Comparison of ENCODE assay signal across 1 cellular context in the genomic region with DNA sequence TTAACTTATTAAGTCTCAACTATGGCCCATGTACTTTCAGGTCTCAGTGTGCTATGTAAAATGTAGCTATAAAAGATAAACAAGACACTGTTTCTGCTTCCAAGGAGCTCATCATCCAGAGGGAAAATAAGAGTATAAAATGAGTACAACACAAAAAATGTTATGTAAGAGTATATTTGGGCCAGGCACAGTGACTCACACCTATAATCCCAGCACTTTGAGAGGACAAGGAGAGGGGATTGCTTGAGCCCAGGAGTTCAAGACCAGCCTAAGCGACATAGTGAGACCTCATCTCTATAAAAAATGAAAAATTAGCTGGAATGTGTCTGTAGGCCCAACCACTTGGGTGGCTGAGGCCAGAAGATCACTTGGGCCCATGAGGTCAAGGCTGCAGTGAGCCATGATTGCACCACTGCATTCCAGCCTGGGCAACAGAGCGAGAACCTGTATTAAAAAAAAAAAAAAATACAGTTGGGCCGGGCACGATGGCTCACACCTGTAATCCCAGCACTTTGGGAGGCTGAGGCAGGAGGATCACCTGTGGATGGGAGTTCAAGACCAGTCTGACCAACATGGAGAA.
TF ChIP-seq lines count a peak whose summit lies in the region.

No MANE protein-coding gene starts in this region.

TF ChIP-seq in HepG2, 621 proteins besides CTCF, POLR2A, EP300 and RAD21 (continued from another document):
- TF ChIP-seq, protein P1, sequence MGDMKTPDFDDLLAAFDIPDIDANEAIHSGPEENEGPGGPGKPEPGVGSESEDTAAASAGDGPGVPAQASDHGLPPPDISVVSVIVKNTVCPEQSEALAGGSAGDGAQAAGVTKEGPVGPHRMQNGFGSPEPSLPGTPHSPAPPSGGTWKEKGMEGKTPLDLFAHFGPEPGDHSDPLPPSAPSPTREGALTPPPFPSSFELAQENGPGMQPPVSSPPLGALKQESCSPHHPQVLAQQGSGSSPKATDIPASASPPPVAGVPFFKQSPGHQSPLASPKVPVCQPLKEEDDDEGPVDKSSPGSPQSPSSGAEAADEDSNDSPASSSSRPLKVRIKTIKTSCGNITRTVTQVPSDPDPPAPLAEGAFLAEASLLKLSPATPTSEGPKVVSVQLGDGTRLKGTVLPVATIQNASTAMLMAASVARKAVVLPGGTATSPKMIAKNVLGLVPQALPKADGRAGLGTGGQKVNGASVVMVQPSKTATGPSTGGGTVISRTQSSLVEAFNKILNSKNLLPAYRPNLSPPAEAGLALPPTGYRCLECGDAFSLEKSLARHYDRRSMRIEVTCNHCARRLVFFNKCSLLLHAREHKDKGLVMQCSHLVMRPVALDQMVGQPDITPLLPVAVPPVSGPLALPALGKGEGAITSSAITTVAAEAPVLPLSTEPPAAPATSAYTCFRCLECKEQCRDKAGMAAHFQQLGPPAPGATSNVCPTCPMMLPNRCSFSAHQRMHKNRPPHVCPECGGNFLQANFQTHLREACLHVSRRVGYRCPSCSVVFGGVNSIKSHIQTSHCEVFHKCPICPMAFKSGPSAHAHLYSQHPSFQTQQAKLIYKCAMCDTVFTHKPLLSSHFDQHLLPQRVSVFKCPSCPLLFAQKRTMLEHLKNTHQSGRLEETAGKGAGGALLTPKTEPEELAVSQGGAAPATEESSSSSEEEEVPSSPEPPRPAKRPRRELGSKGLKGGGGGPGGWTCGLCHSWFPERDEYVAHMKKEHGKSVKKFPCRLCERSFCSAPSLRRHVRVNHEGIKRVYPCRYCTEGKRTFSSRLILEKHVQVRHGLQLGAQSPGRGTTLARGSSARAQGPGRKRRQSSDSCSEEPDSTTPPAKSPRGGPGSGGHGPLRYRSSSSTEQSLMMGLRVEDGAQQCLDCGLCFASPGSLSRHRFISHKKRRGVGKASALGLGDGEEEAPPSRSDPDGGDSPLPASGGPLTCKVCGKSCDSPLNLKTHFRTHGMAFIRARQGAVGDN (CRISPR knock-in tag; IDR thresholded peaks at IDR 0.05) = no peak
- TF ChIP-seq MTA3 (CRISPR knock-in tag; IDR thresholded peaks at IDR 0.05) (no peak), ZBTB38 (CRISPR knock-in tag; IDR thresholded peaks at IDR 0.05) (no peak), SYNCRIP (IDR thresholded peaks at IDR 0.05; ENCODE audit: insufficient read depth, low read depth, low read length) (no peak), NFATC3 (CRISPR knock-in tag; IDR thresholded peaks at IDR 0.05) (no peak), ZNF33A (CRISPR knock-in tag; IDR thresholded peaks at IDR 0.05; ENCODE audit: borderline replicate concordance) (no peak), POGZ (CRISPR knock-in tag; IDR thresholded peaks at IDR 0.05) (no peak), PLRG1 (conservative IDR thresholded peaks at IDR 0.05) (no peak), MIXL1 (CRISPR knock-in tag; IDR thresholded peaks at IDR 0.05) (no peak), CEBPG (CRISPR knock-in tag; IDR thresholded peaks at IDR 0.05) (peak; percentile 14; the same call in 1 of the 2 replicates), ZBTB8A (CRISPR knock-in tag; IDR thresholded peaks at IDR 0.05; ENCODE audit: borderline replicate concordance, low read depth) (no peak), SOX13 (IDR thresholded peaks at IDR 0.05) (no peak), SOX13 (CRISPR knock-in tag; conservative IDR thresholded peaks at IDR 0.05 in 1 of 2, IDR thresholded peaks at IDR 0.05 in 1 of 2) (no peak), SMARCC2 (IDR thresholded peaks at IDR 0.05) (no peak), PRPF4 (IDR thresholded peaks at IDR 0.05; ENCODE audit: low read depth, low read length, poor library complexity, severe bottlenecking) (no peak), HNF4A (CRISPR knock-in tag; IDR thresholded peaks at IDR 0.05) (0 out of 2 replicates have a peak, but pooled peaks have one; percentile 41), KDM6A (CRISPR knock-in tag; IDR thresholded peaks at IDR 0.05; ENCODE audit: low read depth) (no peak), HMG20A (CRISPR knock-in tag; IDR thresholded peaks at IDR 0.05; ENCODE audit: borderline replicate concordance) (no peak), RARA (CRISPR knock-in tag; IDR thresholded peaks at IDR 0.05) (peak; percentile 26; the same call in 1 of the 2 replicates), ZNF709 (CRISPR knock-in tag; IDR thresholded peaks at IDR 0.05) (no peak), TCF12 (IDR thresholded peaks at IDR 0.05) (no peak), TCF12 (CRISPR knock-in tag; IDR thresholded peaks at IDR 0.05) (no peak), TRIM24 (CRISPR knock-in tag; IDR thresholded peaks at IDR 0.05) (no peak), SSRP1 (CRISPR knock-in tag; IDR thresholded peaks at IDR 0.05) (no peak), TEAD3 (CRISPR knock-in tag; optimal IDR thresholded peaks at IDR 0.05; ENCODE audit: borderline replicate concordance) (peak; percentile 46), ZSCAN9 (CRISPR knock-in tag; IDR thresholded peaks at IDR 0.05; ENCODE audit: borderline replicate concordance) (no peak), ZNF333 (CRISPR knock-in tag; IDR thresholded peaks at IDR 0.05; ENCODE audit: borderline replicate concordance) (no peak), ZNF619 (CRISPR knock-in tag; IDR thresholded peaks at IDR 0.05) (no peak), U2AF1 (optimal IDR thresholded peaks at IDR 0.05; ENCODE audit: low read depth, low read length) (no peak), ZNF337 (CRISPR knock-in tag; IDR thresholded peaks at IDR 0.05; ENCODE audit: borderline replicate concordance, low read depth) (no peak), ZNF367 (CRISPR knock-in tag; IDR thresholded peaks at IDR 0.05; ENCODE audit: borderline replicate concordance) (no peak), ZNF780A (CRISPR knock-in tag; IDR thresholded peaks at IDR 0.05) (no peak), FOXJ3 (CRISPR knock-in tag; IDR thresholded peaks at IDR 0.05; ENCODE audit: borderline replicate concordance) (no peak), HMG20B (CRISPR knock-in tag; conservative IDR thresholded peaks at IDR 0.05) (no peak), NR2F6 (IDR thresholded peaks at IDR 0.05) (no peak), NR2F6 (CRISPR knock-in tag; IDR thresholded peaks at IDR 0.05) (peak; percentile 52), TEAD2 (CRISPR knock-in tag; IDR thresholded peaks at IDR 0.05) (no peak), ZNF282 (IDR thresholded peaks at IDR 0.05; ENCODE audit: partially characterized antibody) (no peak), KLF13 (CRISPR knock-in tag; IDR thresholded peaks at IDR 0.05) (no peak), NFYB (CRISPR knock-in tag; IDR thresholded peaks at IDR 0.05) (no peak), EHMT2 (IDR thresholded peaks at IDR 0.05; ENCODE audit: borderline replicate concordance, low read depth, low read length) (no peak), HOXA3 (CRISPR knock-in tag; IDR thresholded peaks at IDR 0.05) (no peak), ZNF660 (CRISPR knock-in tag; IDR thresholded peaks at IDR 0.05; ENCODE audit: borderline replicate concordance, low read depth) (no peak), CENPT (CRISPR knock-in tag; IDR thresholded peaks at IDR 0.05; ENCODE audit: low read depth) (no peak), ZNF879 (CRISPR knock-in tag; IDR thresholded peaks at IDR 0.05) (no peak), CHCHD3 (CRISPR knock-in tag; IDR thresholded peaks at IDR 0.05) (no peak), ZNF782 (CRISPR knock-in tag; IDR thresholded peaks at IDR 0.05; ENCODE audit: borderline replicate concordance) (no peak), TARDBP (CRISPR knock-in tag; IDR thresholded peaks at IDR 0.05) (no peak), ZNF468 (CRISPR knock-in tag; IDR thresholded peaks at IDR 0.05) (no peak), NR2F1 (CRISPR knock-in tag; IDR thresholded peaks at IDR 0.05) (peak in 1 of 2 experiments; percentile 66; a peak in 2 of 4 replicates), ZNF121 (CRISPR knock-in tag; IDR thresholded peaks at IDR 0.05) (peak; percentile 30; the same call in 1 of the 2 replicates)
- TF ChIP-seq, protein P2, sequence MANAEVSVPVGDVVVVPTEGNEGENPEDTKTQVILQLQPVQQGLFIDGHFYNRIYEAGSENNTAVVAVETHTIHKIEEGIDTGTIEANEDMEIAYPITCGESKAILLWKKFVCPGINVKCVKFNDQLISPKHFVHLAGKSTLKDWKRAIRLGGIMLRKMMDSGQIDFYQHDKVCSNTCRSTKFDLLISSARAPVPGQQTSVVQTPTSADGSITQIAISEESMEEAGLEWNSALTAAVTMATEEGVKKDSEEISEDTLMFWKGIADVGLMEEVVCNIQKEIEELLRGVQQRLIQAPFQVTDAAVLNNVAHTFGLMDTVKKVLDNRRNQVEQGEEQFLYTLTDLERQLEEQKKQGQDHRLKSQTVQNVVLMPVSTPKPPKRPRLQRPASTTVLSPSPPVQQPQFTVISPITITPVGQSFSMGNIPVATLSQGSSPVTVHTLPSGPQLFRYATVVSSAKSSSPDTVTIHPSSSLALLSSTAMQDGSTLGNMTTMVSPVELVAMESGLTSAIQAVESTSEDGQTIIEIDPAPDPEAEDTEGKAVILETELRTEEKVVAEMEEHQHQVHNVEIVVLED (CRISPR knock-in tag; IDR thresholded peaks at IDR 0.05; ENCODE audit: borderline replicate concordance) = no peak
- TF ChIP-seq, protein P3, sequence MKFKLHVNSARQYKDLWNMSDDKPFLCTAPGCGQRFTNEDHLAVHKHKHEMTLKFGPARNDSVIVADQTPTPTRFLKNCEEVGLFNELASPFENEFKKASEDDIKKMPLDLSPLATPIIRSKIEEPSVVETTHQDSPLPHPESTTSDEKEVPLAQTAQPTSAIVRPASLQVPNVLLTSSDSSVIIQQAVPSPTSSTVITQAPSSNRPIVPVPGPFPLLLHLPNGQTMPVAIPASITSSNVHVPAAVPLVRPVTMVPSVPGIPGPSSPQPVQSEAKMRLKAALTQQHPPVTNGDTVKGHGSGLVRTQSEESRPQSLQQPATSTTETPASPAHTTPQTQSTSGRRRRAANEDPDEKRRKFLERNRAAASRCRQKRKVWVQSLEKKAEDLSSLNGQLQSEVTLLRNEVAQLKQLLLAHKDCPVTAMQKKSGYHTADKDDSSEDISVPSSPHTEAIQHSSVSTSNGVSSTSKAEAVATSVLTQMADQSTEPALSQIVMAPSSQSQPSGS (CRISPR knock-in tag; IDR thresholded peaks at IDR 0.05) = no peak
- TF ChIP-seq, protein P4, sequence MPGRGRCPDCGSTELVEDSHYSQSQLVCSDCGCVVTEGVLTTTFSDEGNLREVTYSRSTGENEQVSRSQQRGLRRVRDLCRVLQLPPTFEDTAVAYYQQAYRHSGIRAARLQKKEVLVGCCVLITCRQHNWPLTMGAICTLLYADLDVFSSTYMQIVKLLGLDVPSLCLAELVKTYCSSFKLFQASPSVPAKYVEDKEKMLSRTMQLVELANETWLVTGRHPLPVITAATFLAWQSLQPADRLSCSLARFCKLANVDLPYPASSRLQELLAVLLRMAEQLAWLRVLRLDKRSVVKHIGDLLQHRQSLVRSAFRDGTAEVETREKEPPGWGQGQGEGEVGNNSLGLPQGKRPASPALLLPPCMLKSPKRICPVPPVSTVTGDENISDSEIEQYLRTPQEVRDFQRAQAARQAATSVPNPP (CRISPR knock-in tag; IDR thresholded peaks at IDR 0.05) = no peak
- TF ChIP-seq, protein P5, sequence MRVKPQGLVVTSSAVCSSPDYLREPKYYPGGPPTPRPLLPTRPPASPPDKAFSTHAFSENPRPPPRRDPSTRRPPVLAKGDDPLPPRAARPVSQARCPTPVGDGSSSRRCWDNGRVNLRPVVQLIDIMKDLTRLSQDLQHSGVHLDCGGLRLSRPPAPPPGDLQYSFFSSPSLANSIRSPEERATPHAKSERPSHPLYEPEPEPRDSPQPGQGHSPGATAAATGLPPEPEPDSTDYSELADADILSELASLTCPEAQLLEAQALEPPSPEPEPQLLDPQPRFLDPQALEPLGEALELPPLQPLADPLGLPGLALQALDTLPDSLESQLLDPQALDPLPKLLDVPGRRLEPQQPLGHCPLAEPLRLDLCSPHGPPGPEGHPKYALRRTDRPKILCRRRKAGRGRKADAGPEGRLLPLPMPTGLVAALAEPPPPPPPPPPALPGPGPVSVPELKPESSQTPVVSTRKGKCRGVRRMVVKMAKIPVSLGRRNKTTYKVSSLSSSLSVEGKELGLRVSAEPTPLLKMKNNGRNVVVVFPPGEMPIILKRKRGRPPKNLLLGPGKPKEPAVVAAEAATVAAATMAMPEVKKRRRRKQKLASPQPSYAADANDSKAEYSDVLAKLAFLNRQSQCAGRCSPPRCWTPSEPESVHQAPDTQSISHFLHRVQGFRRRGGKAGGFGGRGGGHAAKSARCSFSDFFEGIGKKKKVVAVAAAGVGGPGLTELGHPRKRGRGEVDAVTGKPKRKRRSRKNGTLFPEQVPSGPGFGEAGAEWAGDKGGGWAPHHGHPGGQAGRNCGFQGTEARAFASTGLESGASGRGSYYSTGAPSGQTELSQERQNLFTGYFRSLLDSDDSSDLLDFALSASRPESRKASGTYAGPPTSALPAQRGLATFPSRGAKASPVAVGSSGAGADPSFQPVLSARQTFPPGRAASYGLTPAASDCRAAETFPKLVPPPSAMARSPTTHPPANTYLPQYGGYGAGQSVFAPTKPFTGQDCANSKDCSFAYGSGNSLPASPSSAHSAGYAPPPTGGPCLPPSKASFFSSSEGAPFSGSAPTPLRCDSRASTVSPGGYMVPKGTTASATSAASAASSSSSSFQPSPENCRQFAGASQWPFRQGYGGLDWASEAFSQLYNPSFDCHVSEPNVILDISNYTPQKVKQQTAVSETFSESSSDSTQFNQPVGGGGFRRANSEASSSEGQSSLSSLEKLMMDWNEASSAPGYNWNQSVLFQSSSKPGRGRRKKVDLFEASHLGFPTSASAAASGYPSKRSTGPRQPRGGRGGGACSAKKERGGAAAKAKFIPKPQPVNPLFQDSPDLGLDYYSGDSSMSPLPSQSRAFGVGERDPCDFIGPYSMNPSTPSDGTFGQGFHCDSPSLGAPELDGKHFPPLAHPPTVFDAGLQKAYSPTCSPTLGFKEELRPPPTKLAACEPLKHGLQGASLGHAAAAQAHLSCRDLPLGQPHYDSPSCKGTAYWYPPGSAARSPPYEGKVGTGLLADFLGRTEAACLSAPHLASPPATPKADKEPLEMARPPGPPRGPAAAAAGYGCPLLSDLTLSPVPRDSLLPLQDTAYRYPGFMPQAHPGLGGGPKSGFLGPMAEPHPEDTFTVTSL (CRISPR knock-in tag; IDR thresholded peaks at IDR 0.05; ENCODE audit: borderline replicate concordance) = 0 out of 2 replicates have a peak, but pooled peaks have one; percentile 27
- TF ChIP-seq, protein P6, sequence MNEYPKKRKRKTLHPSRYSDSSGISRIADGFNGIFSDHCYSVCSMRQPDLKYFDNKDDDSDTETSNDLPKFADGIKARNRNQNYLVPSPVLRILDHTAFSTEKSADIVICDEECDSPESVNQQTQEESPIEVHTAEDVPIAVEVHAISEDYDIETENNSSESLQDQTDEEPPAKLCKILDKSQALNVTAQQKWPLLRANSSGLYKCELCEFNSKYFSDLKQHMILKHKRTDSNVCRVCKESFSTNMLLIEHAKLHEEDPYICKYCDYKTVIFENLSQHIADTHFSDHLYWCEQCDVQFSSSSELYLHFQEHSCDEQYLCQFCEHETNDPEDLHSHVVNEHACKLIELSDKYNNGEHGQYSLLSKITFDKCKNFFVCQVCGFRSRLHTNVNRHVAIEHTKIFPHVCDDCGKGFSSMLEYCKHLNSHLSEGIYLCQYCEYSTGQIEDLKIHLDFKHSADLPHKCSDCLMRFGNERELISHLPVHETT (CRISPR knock-in tag; conservative IDR thresholded peaks at IDR 0.05) = no peak
- TF ChIP-seq, protein P7, sequence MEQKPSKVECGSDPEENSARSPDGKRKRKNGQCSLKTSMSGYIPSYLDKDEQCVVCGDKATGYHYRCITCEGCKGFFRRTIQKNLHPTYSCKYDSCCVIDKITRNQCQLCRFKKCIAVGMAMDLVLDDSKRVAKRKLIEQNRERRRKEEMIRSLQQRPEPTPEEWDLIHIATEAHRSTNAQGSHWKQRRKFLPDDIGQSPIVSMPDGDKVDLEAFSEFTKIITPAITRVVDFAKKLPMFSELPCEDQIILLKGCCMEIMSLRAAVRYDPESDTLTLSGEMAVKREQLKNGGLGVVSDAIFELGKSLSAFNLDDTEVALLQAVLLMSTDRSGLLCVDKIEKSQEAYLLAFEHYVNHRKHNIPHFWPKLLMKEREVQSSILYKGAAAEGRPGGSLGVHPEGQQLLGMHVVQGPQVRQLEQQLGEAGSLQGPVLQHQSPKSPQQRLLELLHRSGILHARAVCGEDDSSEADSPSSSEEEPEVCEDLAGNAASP (CRISPR knock-in tag; IDR thresholded peaks at IDR 0.05; ENCODE audit: borderline replicate concordance) = no peak
